In the genomic region with DNA sequence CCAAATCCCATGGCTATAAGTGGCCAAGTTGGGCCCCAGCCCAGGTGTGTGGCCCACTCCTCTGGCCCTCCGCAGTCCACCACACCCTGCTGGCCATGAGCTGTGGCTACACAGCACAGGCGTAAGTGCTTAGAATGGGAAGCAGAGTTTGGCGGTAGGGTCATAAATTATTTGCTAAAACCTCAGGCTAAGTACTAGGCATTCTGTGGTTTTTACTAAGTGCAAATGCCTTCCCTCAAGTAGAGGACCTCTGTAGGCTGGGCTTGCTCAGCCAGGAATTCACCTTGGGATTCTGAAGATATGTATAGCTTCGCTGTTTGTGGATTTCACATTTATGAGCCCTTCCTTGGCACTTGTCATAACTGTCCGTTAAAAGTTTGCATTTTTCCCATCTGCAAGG, we compare ENCODE assay signal across 1 cellular context.
TF ChIP-seq lines count a peak whose summit lies in the region.

No MANE protein-coding gene starts in this region.

TF ChIP-seq in HCT116, 20 proteins besides CTCF, POLR2A, EP300 and RAD21 (continued from another document):
- TF ChIP-seq, protein P1, sequence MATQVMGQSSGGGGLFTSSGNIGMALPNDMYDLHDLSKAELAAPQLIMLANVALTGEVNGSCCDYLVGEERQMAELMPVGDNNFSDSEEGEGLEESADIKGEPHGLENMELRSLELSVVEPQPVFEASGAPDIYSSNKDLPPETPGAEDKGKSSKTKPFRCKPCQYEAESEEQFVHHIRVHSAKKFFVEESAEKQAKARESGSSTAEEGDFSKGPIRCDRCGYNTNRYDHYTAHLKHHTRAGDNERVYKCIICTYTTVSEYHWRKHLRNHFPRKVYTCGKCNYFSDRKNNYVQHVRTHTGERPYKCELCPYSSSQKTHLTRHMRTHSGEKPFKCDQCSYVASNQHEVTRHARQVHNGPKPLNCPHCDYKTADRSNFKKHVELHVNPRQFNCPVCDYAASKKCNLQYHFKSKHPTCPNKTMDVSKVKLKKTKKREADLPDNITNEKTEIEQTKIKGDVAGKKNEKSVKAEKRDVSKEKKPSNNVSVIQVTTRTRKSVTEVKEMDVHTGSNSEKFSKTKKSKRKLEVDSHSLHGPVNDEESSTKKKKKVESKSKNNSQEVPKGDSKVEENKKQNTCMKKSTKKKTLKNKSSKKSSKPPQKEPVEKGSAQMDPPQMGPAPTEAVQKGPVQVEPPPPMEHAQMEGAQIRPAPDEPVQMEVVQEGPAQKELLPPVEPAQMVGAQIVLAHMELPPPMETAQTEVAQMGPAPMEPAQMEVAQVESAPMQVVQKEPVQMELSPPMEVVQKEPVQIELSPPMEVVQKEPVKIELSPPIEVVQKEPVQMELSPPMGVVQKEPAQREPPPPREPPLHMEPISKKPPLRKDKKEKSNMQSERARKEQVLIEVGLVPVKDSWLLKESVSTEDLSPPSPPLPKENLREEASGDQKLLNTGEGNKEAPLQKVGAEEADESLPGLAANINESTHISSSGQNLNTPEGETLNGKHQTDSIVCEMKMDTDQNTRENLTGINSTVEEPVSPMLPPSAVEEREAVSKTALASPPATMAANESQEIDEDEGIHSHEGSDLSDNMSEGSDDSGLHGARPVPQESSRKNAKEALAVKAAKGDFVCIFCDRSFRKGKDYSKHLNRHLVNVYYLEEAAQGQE (IDR thresholded peaks at IDR 0.05; ENCODE audit: low read depth), result no peak
- TF ChIP-seq, protein P2, sequence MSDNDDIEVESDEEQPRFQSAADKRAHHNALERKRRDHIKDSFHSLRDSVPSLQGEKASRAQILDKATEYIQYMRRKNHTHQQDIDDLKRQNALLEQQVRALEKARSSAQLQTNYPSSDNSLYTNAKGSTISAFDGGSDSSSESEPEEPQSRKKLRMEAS (IDR thresholded peaks at IDR 0.05), result no peak
- TF ChIP-seq CBX3 (IDR thresholded peaks at IDR 0.05; ENCODE audit: low read depth), result no peak
- TF ChIP-seq POLR2AphosphoS5 (IDR thresholded peaks at IDR 0.05; ENCODE audit: low read depth, low read length), result no peak
- no peak for TF ChIP-seq ZNF274 (IDR thresholded peaks at IDR 0.05; ENCODE audit: low read depth, low read length)
- no peak for TF ChIP-seq YY1 (IDR thresholded peaks at IDR 0.05; ENCODE audit: extremely low read depth, insufficient replicate concordance, low read depth, low read length)
- no peak for TF ChIP-seq SRF (IDR thresholded peaks at IDR 0.05; ENCODE audit: low read depth)
- TF ChIP-seq ELF1 (IDR thresholded peaks at IDR 0.05; ENCODE audit: borderline replicate concordance, low read depth), result no peak
- TF ChIP-seq TCF7L2 (IDR thresholded peaks at IDR 0.05; ENCODE audit: borderline replicate concordance, extremely low read depth, insufficient read depth, insufficient read length), result no peak
- TF ChIP-seq, protein P3, sequence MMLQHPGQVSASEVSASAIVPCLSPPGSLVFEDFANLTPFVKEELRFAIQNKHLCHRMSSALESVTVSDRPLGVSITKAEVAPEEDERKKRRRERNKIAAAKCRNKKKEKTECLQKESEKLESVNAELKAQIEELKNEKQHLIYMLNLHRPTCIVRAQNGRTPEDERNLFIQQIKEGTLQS (IDR thresholded peaks at IDR 0.05), result no peak
- TF ChIP-seq JUND (IDR thresholded peaks at IDR 0.05), result no peak
- no peak for TF ChIP-seq CEBPB (IDR thresholded peaks at IDR 0.05; ENCODE audit: low read depth)
- TF ChIP-seq, protein P4, sequence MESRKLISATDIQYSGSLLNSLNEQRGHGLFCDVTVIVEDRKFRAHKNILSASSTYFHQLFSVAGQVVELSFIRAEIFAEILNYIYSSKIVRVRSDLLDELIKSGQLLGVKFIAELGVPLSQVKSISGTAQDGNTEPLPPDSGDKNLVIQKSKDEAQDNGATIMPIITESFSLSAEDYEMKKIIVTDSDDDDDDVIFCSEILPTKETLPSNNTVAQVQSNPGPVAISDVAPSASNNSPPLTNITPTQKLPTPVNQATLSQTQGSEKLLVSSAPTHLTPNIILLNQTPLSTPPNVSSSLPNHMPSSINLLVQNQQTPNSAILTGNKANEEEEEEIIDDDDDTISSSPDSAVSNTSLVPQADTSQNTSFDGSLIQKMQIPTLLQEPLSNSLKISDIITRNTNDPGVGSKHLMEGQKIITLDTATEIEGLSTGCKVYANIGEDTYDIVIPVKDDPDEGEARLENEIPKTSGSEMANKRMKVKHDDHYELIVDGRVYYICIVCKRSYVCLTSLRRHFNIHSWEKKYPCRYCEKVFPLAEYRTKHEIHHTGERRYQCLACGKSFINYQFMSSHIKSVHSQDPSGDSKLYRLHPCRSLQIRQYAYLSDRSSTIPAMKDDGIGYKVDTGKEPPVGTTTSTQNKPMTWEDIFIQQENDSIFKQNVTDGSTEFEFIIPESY (IDR thresholded peaks at IDR 0.05; ENCODE audit: extremely low read depth, insufficient replicate concordance, low read length), result no peak
